Comparison of ENCODE assay signal across 2 cellular contexts in genomic region chr22:17633998-17634323, GRCh38.
TF ChIP-seq lines count a peak whose summit lies in the region.

No MANE protein-coding gene starts in this region.

TF ChIP-seq in SK-N-SH, 30 proteins besides CTCF, POLR2A, EP300 and RAD21:
- TF ChIP-seq GABPA (IDR thresholded peaks at IDR 0.05; ENCODE audit: low read depth) (no peak), RCOR1 (IDR thresholded peaks at IDR 0.05; ENCODE audit: low read length) (no peak), FOXJ3 (CRISPR knock-in tag; IDR thresholded peaks at IDR 0.05) (no peak), RFX5 (IDR thresholded peaks at IDR 0.05; ENCODE audit: low read length) (no peak), NRF1 (IDR thresholded peaks at IDR 0.05; ENCODE audit: low read depth, low read length) (no peak), FOXM1 (IDR thresholded peaks at IDR 0.05; ENCODE audit: low read depth) (no peak), SMC3 (IDR thresholded peaks at IDR 0.05; ENCODE audit: low read depth, low read length) (no peak), POLR2AphosphoS5 (IDR thresholded peaks at IDR 0.05; ENCODE audit: low read depth, low read length) (no peak), GATA2 (CRISPR knock-in tag; IDR thresholded peaks at IDR 0.05) (no peak)
- TF ChIP-seq, protein P1, sequence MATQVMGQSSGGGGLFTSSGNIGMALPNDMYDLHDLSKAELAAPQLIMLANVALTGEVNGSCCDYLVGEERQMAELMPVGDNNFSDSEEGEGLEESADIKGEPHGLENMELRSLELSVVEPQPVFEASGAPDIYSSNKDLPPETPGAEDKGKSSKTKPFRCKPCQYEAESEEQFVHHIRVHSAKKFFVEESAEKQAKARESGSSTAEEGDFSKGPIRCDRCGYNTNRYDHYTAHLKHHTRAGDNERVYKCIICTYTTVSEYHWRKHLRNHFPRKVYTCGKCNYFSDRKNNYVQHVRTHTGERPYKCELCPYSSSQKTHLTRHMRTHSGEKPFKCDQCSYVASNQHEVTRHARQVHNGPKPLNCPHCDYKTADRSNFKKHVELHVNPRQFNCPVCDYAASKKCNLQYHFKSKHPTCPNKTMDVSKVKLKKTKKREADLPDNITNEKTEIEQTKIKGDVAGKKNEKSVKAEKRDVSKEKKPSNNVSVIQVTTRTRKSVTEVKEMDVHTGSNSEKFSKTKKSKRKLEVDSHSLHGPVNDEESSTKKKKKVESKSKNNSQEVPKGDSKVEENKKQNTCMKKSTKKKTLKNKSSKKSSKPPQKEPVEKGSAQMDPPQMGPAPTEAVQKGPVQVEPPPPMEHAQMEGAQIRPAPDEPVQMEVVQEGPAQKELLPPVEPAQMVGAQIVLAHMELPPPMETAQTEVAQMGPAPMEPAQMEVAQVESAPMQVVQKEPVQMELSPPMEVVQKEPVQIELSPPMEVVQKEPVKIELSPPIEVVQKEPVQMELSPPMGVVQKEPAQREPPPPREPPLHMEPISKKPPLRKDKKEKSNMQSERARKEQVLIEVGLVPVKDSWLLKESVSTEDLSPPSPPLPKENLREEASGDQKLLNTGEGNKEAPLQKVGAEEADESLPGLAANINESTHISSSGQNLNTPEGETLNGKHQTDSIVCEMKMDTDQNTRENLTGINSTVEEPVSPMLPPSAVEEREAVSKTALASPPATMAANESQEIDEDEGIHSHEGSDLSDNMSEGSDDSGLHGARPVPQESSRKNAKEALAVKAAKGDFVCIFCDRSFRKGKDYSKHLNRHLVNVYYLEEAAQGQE (IDR thresholded peaks at IDR 0.05; ENCODE audit: low read depth, low read length), result no peak

TF ChIP-seq in SK-N-SH treated with all-trans-retinoic acid at 6 μM for 48 hours, 23 proteins besides CTCF, POLR2A, EP300 and RAD21 (continued from another document):
- TF ChIP-seq RARB (CRISPR knock-in tag; IDR thresholded peaks at IDR 0.05) (no peak), ISL1 (CRISPR knock-in tag; IDR thresholded peaks at IDR 0.05) (no peak), PATZ1 (CRISPR knock-in tag; IDR thresholded peaks at IDR 0.05; ENCODE audit: borderline replicate concordance) (no peak), ZFP30 (CRISPR knock-in tag; IDR thresholded peaks at IDR 0.05) (no peak), TSHZ2 (CRISPR knock-in tag; IDR thresholded peaks at IDR 0.05) (no peak), ZNF8 (CRISPR knock-in tag; IDR thresholded peaks at IDR 0.05) (no peak), ZC3H10 (CRISPR knock-in tag; IDR thresholded peaks at IDR 0.05) (no peak), TOX (CRISPR knock-in tag; IDR thresholded peaks at IDR 0.05; ENCODE audit: borderline replicate concordance) (no peak), PPARA (CRISPR knock-in tag; IDR thresholded peaks at IDR 0.05; ENCODE audit: borderline replicate concordance) (no peak), CSDC2 (CRISPR knock-in tag; IDR thresholded peaks at IDR 0.05) (no peak), BACH2 (CRISPR knock-in tag; IDR thresholded peaks at IDR 0.05; ENCODE audit: borderline replicate concordance) (no peak), ZFP3 (CRISPR knock-in tag; IDR thresholded peaks at IDR 0.05) (no peak), TCF4 (CRISPR knock-in tag; IDR thresholded peaks at IDR 0.05; ENCODE audit: borderline replicate concordance) (no peak), GLIS3 (CRISPR knock-in tag; IDR thresholded peaks at IDR 0.05) (no peak), ZNF70 (CRISPR knock-in tag; IDR thresholded peaks at IDR 0.05) (no peak)
- TF ChIP-seq, protein P2, sequence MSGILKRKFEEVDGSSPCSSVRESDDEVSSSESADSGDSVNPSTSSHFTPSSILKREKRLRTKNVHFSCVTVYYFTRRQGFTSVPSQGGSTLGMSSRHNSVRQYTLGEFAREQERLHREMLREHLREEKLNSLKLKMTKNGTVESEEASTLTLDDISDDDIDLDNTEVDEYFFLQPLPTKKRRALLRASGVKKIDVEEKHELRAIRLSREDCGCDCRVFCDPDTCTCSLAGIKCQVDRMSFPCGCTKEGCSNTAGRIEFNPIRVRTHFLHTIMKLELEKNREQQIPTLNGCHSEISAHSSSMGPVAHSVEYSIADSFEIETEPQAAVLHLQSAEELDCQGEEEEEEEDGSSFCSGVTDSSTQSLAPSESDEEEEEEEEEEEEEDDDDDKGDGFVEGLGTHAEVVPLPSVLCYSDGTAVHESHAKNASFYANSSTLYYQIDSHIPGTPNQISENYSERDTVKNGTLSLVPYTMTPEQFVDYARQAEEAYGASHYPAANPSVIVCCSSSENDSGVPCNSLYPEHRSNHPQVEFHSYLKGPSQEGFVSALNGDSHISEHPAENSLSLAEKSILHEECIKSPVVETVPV (CRISPR knock-in tag; IDR thresholded peaks at IDR 0.05), result no peak
